20 cellular contexts compared by ENCODE assay signal in the genomic region with DNA sequence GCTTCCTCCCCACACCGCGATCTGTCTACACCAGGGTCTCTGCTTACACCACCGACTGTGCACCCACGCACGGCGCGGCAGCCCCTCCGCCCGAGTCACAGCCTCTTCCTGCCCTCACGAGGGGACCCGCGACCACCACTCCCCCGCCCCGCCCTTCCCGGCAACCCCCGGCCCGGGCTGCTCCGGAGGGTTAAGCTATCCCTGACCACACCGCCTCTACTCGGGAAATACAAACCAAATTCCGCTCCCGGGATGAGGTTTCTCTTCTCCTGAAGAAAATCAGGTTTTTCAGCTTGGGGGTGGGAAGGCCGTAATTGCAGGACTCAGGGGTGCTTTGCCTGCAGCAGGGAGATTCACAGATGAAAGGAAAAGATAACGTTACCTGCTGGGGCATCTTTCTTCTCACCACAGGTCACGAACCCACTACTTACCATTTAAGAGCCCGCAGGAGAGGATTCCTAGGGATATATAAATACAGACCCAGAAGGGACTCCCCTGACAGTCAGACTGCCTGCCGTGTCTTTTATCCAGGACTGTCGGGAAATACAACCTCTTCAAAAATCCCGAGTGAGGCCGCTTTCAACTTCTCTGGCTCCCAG.
DNase-seq lines count a peak whose midpoint lies in the region; ATAC-seq, FAIRE-seq and TF ChIP-seq lines count a peak whose summit lies in the region.
"Had no signal": no experiment of that assay in that cellular context is flagged by ENCODE, and none has a peak within 500 bp of the region (broad histone marks: within the 10 kb centered on the region; RNA-seq: fewer than 3 reads in every experiment).

No MANE protein-coding gene starts in this region.

- H2AFZ ChIP-seq in GM23338 (no peak overlapping the region), osteoblast (ENCODE audit: low read length) (no peak overlapping the region)

- H3K4me3 ChIP-seq in GM23338 (peak overlapping the region; percentile 36; the same call in 1 of the 2 replicates), RWPE2 (ENCODE audit: severe bottlenecking) (no peak overlapping the region), iPS-15b (ENCODE audit: low read depth, low read length) (peak overlapping the region; percentile 47), osteoblast (ENCODE audit: insufficient read depth, low read length) (no peak overlapping the region), transverse colon (no peak overlapping the region)
- H3K4me3 ChIP-seq: body of pancreas, pancreas, sigmoid colon had no signal

- no peak for TF ChIP-seq EP300 in transverse colon (IDR thresholded peaks at IDR 0.05; ENCODE audit: low read depth)

- 80 to 81% methylated on average over 9 to 30 of the region's 30 CpGs for WGBS in transverse colon (ENCODE audit: low coverage in 1 of 2), 2 donors

- no peak overlapping the region for H3K9ac ChIP-seq in iPS-15b (ENCODE audit: low read depth, low read length)

- H3K27me3 Mint-ChIP-seq in GM23338 (ENCODE audit: insufficient read depth, low read depth, poor library complexity), result peaks cover 49% of the 10 kb centered on the region

- no peaks in the 10 kb centered on the region for H3K9me2 ChIP-seq in GM23338 (ENCODE audit: insufficient read depth)

- H3K4me1 ChIP-seq in GM23338 (ENCODE audit: insufficient read depth) (peaks cover 44% of the 10 kb centered on the region), RWPE2 (ENCODE audit: insufficient read depth, poor library complexity, severe bottlenecking) (peaks cover 6% of the 10 kb centered on the region), iPS-15b (ENCODE audit: control insufficient read depth, insufficient read depth, low read length) (peaks cover 5% of the 10 kb centered on the region), osteoblast (ENCODE audit: insufficient read depth, low read length) (peaks cover 26% of the 10 kb centered on the region), transverse colon (peaks cover 12 to 41% (median 25%) of the 10 kb centered on the region in 4 donors)
- H3K4me1 ChIP-seq: body of pancreas, pancreas had no signal

- H3K36me3 Mint-ChIP-seq in GM23338 (ENCODE audit: low read depth), result peaks cover 7% of the 10 kb centered on the region

- no peak overlapping the region for H3K27ac Mint-ChIP-seq in GM23338

- in situ Hi-C loops in transverse colon (cut with MboI; ENCODE audit: low pct_ligation_motif_present in 1 of 4, low pct_unique_long_range_greater_than_20kb in 1 of 4, low sequenced_read_pairs in 3 of 4), result no loop called here

- DNase-seq in GM23338 (ENCODE audit: low spot score) (peak; percentile 63), RWPE2 (ENCODE audit: low spot score) (no peak), osteoblast (ENCODE audit: insufficient read length, low spot score, missing footprints) (no peak), NCI-H2196 treated with DMSO at 0.1 percent for 48 hours (lab: John Stamatoyannopoulos, UW; ENCODE audit: unreplicated experiment) (no peak), transverse colon (no peak), SIG-M5 (lab: John Stamatoyannopoulos, UW) (no peak), H54 (ENCODE audit: insufficient read length, low spot score) (no peak)
- DNase-seq: activated CD4-positive, alpha-beta T cell treated with anti-CD3 and anti-CD28 coated beads, Interleukin-2, amount 50 U/mL, for 48 hours; activated naive CD4-positive, alpha-beta T cell treated with anti-CD3 and anti-CD28 coated beads, Interleukin-2, amount 50 U/mL, for 16 hours; activated T-cell treated with anti-CD3 and anti-CD28 coated beads, Interleukin-2, amount 50 U/mL, for 1 hour; body of pancreas; MV-4-11; NCI-H2029; NCI-H774; pancreas; sigmoid colon; stimulated activated CD4-positive, alpha-beta T cell treated with anti-CD3 and anti-CD28 coated beads, Interleukin-2, amount 100 ng/mL, for 48 hours had no signal

- no peak overlapping the region for H3K27ac ChIP-seq in GM23338 (ENCODE audit: low read depth)
- H3K27ac ChIP-seq in RWPE2 (ENCODE audit: poor library complexity, severe bottlenecking), result peak overlapping the region; percentile 36
- H3K27ac ChIP-seq in osteoblast (ENCODE audit: low read depth, low read length), result peak overlapping the region; percentile 85
- H3K27ac ChIP-seq in transverse colon, result no peak overlapping the region
- H3K27ac ChIP-seq: body of pancreas, pancreas had no signal

- H3K9me3 ChIP-seq in RWPE2 (ENCODE audit: severe bottlenecking) (no peaks in the 10 kb centered on the region), iPS-15b (ENCODE audit: control insufficient read depth, insufficient read depth, low read length) (no peaks in the 10 kb centered on the region), osteoblast (ENCODE audit: low read depth, low read length) (no peaks in the 10 kb centered on the region), transverse colon (no peaks in the 10 kb centered on the region)
- H3K9me3 ChIP-seq: body of pancreas, pancreas, sigmoid colon had no signal

- TF ChIP-seq POLR2A in transverse colon (IDR thresholded peaks at IDR 0.05), result no peak
- no peak for TF ChIP-seq POLR2A in H54 (IDR thresholded peaks at IDR 0.05; ENCODE audit: low read depth, low read length)

- H3K9me3 Mint-ChIP-seq in GM23338, result no peaks in the 10 kb centered on the region

- H3K4me1 Mint-ChIP-seq in GM23338, result peaks cover 48% of the 10 kb centered on the region

- intact Hi-C loops in transverse colon (cut with DNase I; ENCODE audit: low total_unique reads), result no loop called here

- H4K20me1 ChIP-seq in GM23338 (replicated peaks; ENCODE audit: insufficient read depth), result 0 out of 2 replicates have a peak, but pooled peaks cover 2% of the 10 kb centered on the region
- no peaks in the 10 kb centered on the region for H4K20me1 ChIP-seq in osteoblast (ENCODE audit: insufficient read depth, low read length)

- no peak for FAIRE-seq in H54 (lab: Jason Lieb, UNC)
- FAIRE-seq: pancreas, TTC549 had no signal

- peak overlapping the region; percentile 59 for H3K4me2 ChIP-seq in GM23338
- H3K4me2 ChIP-seq in osteoblast (ENCODE audit: insufficient read depth, low read length), result no peak overlapping the region

- H3K36me3 ChIP-seq in GM23338 (ENCODE audit: insufficient read depth) (no peaks in the 10 kb centered on the region), RWPE2 (ENCODE audit: low read depth) (no peaks in the 10 kb centered on the region), iPS-15b (ENCODE audit: control insufficient read depth, insufficient read depth, low read length) (no peaks in the 10 kb centered on the region), osteoblast (ENCODE audit: insufficient read depth, low read length) (no peaks in the 10 kb centered on the region), transverse colon (no peaks in the 10 kb centered on the region)
- H3K36me3 ChIP-seq: pancreas had no signal

- peaks cover 35% of the 10 kb centered on the region for H3K27me3 ChIP-seq in GM23338 (ENCODE audit: insufficient read depth)
- H3K27me3 ChIP-seq in RWPE2 (ENCODE audit: insufficient read depth, poor library complexity, severe bottlenecking), result no peaks in the 10 kb centered on the region
- peaks cover 26% of the 10 kb centered on the region for H3K27me3 ChIP-seq in iPS-15b (ENCODE audit: control insufficient read depth, insufficient read depth, low read length)
- H3K27me3 ChIP-seq in osteoblast (ENCODE audit: insufficient read depth, low read length), result peaks cover 3% of the 10 kb centered on the region
- H3K27me3 ChIP-seq in transverse colon, result no peaks in the 10 kb centered on the region
- H3K27me3 ChIP-seq: body of pancreas, pancreas, sigmoid colon had no signal

- no peak for TF ChIP-seq CTCF in GM23338 (conservative IDR thresholded peaks at IDR 0.05; ENCODE audit: low read depth in 2 of 2)
- no peak for TF ChIP-seq CTCF in RWPE2 (IDR thresholded peaks at IDR 0.05; ENCODE audit: poor library complexity, severe bottlenecking)
- no peak for TF ChIP-seq CTCF in osteoblast (IDR thresholded peaks at IDR 0.05; ENCODE audit: extremely low read depth, low read depth, low read length)
- TF ChIP-seq CTCF in transverse colon (IDR thresholded peaks at IDR 0.05), result no peak

- H3F3A ChIP-seq in GM23338 (replicated peaks; ENCODE audit: low read depth), result no peaks in the 10 kb centered on the region

- H3K4me3 Mint-ChIP-seq in GM23338, result peak overlapping the region; percentile 66

- no peaks in the 10 kb centered on the region for H3K79me2 ChIP-seq in GM23338 (replicated peaks; ENCODE audit: insufficient read depth)
- H3K79me2 ChIP-seq in osteoblast (ENCODE audit: insufficient read depth, low read length), result no peaks in the 10 kb centered on the region

- ATAC-seq in GM23338 (peak; percentile 74), RWPE2 (ENCODE audit: low read depth) (no peak)
- ATAC-seq: body of pancreas, Panc1 had no signal

TF ChIP-seq in GM23338, 12 proteins besides CTCF, POLR2A, EP300 and RAD21:
- no peak for TF ChIP-seq EZH2 (IDR thresholded peaks at IDR 0.05; ENCODE audit: low read depth, unreplicated experiment)
- TF ChIP-seq EZH2phosphoT487 (IDR thresholded peaks at IDR 0.05; ENCODE audit: unreplicated experiment), result no peak
- TF ChIP-seq NANOG (IDR thresholded peaks at IDR 0.05; ENCODE audit: borderline replicate concordance), result no peak
- TF ChIP-seq ZNF331 (CRISPR knock-in tag; IDR thresholded peaks at IDR 0.05; ENCODE audit: low read depth), result no peak
TF ChIP-seq in GM23338: peak in this region for 0.

Comparison
In these comparisons a context has a peak if more than half of its experiments do, and no peak if none do; other contexts are left out.
1. H3K27ac ChIP-seq: peak in RWPE2 (single experiment) and osteoblast (single experiment); none in GM23338 (single experiment) and transverse colon (0 of 4).
2. H3K4me3 ChIP-seq: peak in GM23338 (single experiment) and iPS-15b (single experiment); none in RWPE2 (single experiment), osteoblast (single experiment) and transverse colon (0 of 4).